Comparison of ENCODE assay signal across 9 cellular contexts in the genomic region with DNA sequence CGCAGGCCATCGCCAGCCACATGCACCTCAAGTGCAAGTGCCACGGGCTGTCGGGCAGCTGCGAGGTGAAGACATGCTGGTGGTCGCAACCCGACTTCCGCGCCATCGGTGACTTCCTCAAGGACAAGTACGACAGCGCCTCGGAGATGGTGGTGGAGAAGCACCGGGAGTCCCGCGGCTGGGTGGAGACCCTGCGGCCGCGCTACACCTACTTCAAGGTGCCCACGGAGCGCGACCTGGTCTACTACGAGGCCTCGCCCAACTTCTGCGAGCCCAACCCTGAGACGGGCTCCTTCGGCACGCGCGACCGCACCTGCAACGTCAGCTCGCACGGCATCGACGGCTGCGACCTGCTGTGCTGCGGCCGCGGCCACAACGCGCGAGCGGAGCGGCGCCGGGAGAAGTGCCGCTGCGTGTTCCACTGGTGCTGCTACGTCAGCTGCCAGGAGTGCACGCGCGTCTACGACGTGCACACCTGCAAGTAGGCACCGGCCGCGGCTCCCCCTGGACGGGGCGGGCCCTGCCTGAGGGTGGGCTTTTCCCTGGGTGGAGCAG. TPM values are rescaled to one million over a fixed set of nuclear protein-coding genes. Genes with fewer than 3 reads are reported as not detected.
DNase-seq lines count a peak whose midpoint lies in the region; ATAC-seq, FAIRE-seq and TF ChIP-seq lines count a peak whose summit lies in the region.
"Had no signal": no experiment of that assay in that cellular context is flagged by ENCODE, and none has a peak within 500 bp of the region (broad histone marks: within the 10 kb centered on the region; RNA-seq: fewer than 3 reads in every experiment).

No MANE protein-coding gene starts in this region.

- no peaks in the 10 kb centered on the region for H3K79me2 ChIP-seq in HepG2 (ENCODE audit: insufficient read depth, low read length)

- H4K20me1 ChIP-seq in HepG2 (ENCODE audit: insufficient read depth, low read length), result no peaks in the 10 kb centered on the region

- H3K4me3 ChIP-seq in iPS-11a (ENCODE audit: low read depth, low read length) (peak overlapping the region; percentile 20), HepG2 (replicated peaks in 1 of 3; ENCODE audit: insufficient read depth in 1 of 3, low read depth in 2 of 3, low read length in 3 of 3) (no peak overlapping the region)

- CTCF ChIA-PET in HepG2 (lab: Yijun Ruan, JAX; ENCODE audit: low intra/inter-chr PET ratio, low total read pairs), result no interaction called here

- ATAC-seq in stimulated activated naive CD8-positive, alpha-beta T cell treated with anti-CD3 and anti-CD28 coated beads, Interleukin-15, Interleukin-2, amounts not matched to agents 100 U/mL and 50 U/mL, for 24 hours, result peak; percentile 26
- no peak for ATAC-seq in HG03039 (IDR thresholded peaks at IDR 0.05; ENCODE audit: unreplicated experiment)
- ATAC-seq in HepG2, result no peak
- no peak for ATAC-seq in GM18858 (IDR thresholded peaks at IDR 0.05; ENCODE audit: unreplicated experiment)

- peaks cover 7% of the 10 kb centered on the region for H3K4me1 Mint-ChIP-seq in activated T-cell treated with anti-CD3 and anti-CD28 coated beads, Interleukin-2, amount 50 U/mL, for 24 hours (ENCODE audit: low read depth)

- no peak for TF ChIP-seq CTCF in HepG2 (CRISPR knock-in tag; IDR thresholded peaks at IDR 0.05)

- H3K36me3 Mint-ChIP-seq in activated T-cell treated with anti-CD3 and anti-CD28 coated beads, Interleukin-2, amount 50 U/mL, for 24 hours (ENCODE audit: low read depth), result no peaks in the 10 kb centered on the region

- no peak overlapping the region for H3K4me2 ChIP-seq in HepG2 (ENCODE audit: low read depth, low read length)

- H3K9me3 Mint-ChIP-seq in activated T-cell treated with anti-CD3 and anti-CD28 coated beads, Interleukin-2, amount 50 U/mL, for 24 hours, result no peaks in the 10 kb centered on the region

- POLR2A ChIA-PET in HepG2 (lab: Yijun Ruan, JAX), result no interaction called here

- H3K27ac ChIP-seq in HepG2 (ENCODE audit: extremely low read length, insufficient read depth, low read length), result no peak overlapping the region

- intact Hi-C loops in HepG2 (cut with micrococcal nuclease; ENCODE audit: unreplicated experiment), result no loop called here

- H3K27me3 ChIP-seq in HepG2 (ENCODE audit: control insufficient read depth in 1 of 2, insufficient read depth in 2 of 2, low read length in 2 of 2), result peaks cover 7 to 30% of the 10 kb centered on the region in 2 experiments; a peak in 4 of 5 replicates

- no TSS peak for BruUV-seq in HepG2 (replicated peaks; lab: Mats Ljungman, UMichigan)

- no peak for FAIRE-seq in HepG2 (lab: Jason Lieb, UNC)

- in situ Hi-C loops in HepG2 (cut with HindIII; ENCODE audit: extremely low pct_ligation_motif_present, low pct_unique_long_range_greater_than_20kb), result no loop called here

- H3K4me1 ChIP-seq in HepG2 (ENCODE audit: insufficient read depth, low read length), result no peaks in the 10 kb centered on the region

- no peaks in the 10 kb centered on the region for H3K36me3 ChIP-seq in HepG2 (replicated peaks in 1 of 2; ENCODE audit: control insufficient read depth in 1 of 2, insufficient read depth in 2 of 2, low read length in 2 of 2)

- TF ChIP-seq EP300 in HepG2 (IDR thresholded peaks at IDR 0.05; ENCODE audit: low read depth in 2 of 2, low read length in 2 of 2) (no peak), HepG2 (CRISPR knock-in tag; IDR thresholded peaks at IDR 0.05; ENCODE audit: borderline replicate concordance) (no peak)

- H3K9ac ChIP-seq in HepG2 (ENCODE audit: insufficient read depth, low read depth, low read length), result no peak overlapping the region

- H3K4me3 Mint-ChIP-seq in activated T-cell treated with anti-CD3 and anti-CD28 coated beads, Interleukin-2, amount 50 U/mL, for 24 hours, result no peak overlapping the region

- peaks cover 64% of the 10 kb centered on the region for H3K27me3 Mint-ChIP-seq in activated T-cell treated with anti-CD3 and anti-CD28 coated beads, Interleukin-2, amount 50 U/mL, for 24 hours

- no peak overlapping the region for H3K27ac Mint-ChIP-seq in activated T-cell treated with anti-CD3 and anti-CD28 coated beads, Interleukin-2, amount 50 U/mL, for 24 hours

- DNase-seq in DMS79 (lab: John Stamatoyannopoulos, UW) (peak; percentile 60), DMS79 treated with DMSO at 0.1 percent for 48 hours (lab: John Stamatoyannopoulos, UW) (no peak), HepG2 (ENCODE audit: low spot score) (no peak)
- DNase-seq in activated T-cell treated with anti-CD3 and anti-CD28 coated beads, Interleukin-2, amount 50 U/mL, for 24 hours, result peak; percentile 61
- DNase-seq in stimulated activated naive CD8-positive, alpha-beta T cell treated with anti-CD3 and anti-CD28 coated beads, Interleukin-15, Interleukin-2, amounts not matched to agents 100 U/mL and 50 U/mL, for 24 hours, result no peak

- no peak for TF ChIP-seq RAD21 in HepG2 (CRISPR knock-in tag; IDR thresholded peaks at IDR 0.05)

- no peak for TF ChIP-seq POLR2A in HepG2 (IDR thresholded peaks at IDR 0.05; ENCODE audit: insufficient read depth in 1 of 2, low read depth in 2 of 2, low read length in 2 of 2)

- WGBS in HepG2 (ENCODE audit: low lambda C conversion rate), result 92% methylated on average over 38 of the region's 60 CpGs

- no peaks in the 10 kb centered on the region for H3K9me3 ChIP-seq in HepG2 (ENCODE audit: low read length)

- H2AFZ ChIP-seq in HepG2 (ENCODE audit: low read length), result no peak overlapping the region

RNA-seq across cellular contexts. Expression of gene ARF1, which starts 23.4 kb away (rescaled TPM):
- total RNA-seq in HepG2 (2016; rRNA removed; fragmentation: Illumina TruSeq; extraction: Trizol), result 186 and 210 TPM in 2 replicates
- total RNA-seq in HepG2 (2016; cell fraction: cytosol; rRNA removed; fragmentation: Illumina TruSeq; extraction: Trizol; ENCODE audit: low read depth), result 81.7 and 86.1 TPM in 2 replicates
- total RNA-seq in HepG2 (2016; cell fraction: insoluble cytoplasmic fraction; rRNA removed; fragmentation: Illumina TruSeq; extraction: Trizol), result 189 and 192 TPM in 2 replicates
- total RNA-seq in HepG2 (2016; cell fraction: membrane; rRNA removed; fragmentation: Illumina TruSeq; extraction: Trizol), result 147 and 149 TPM in 2 replicates
- total RNA-seq in HepG2 (2016; cell fraction: nucleus; rRNA removed; fragmentation: Illumina TruSeq; extraction: Trizol), result 107 and 112 TPM in 2 replicates
- 327 and 337 TPM in 2 replicates for polyA plus RNA-seq in HepG2 (2011; rRNA removed)
- 324 and 458 TPM in 2 replicates for polyA plus RNA-seq in HepG2 (2011; cell fraction: cytosol; rRNA removed)
- 231 and 250 TPM in 2 replicates for polyA plus RNA-seq in HepG2 (2011; cell fraction: nucleus; rRNA removed)
- 231 and 263 TPM in 2 replicates for polyA plus RNA-seq in HepG2 (2012)
- polyA plus RNA-seq in HepG2 (2016; cell fraction: cytosol; fragmentation: Illumina TruSeq; extraction: Trizol; ENCODE audit: low read depth), result 82.3 and 83.9 TPM in 2 replicates
- polyA plus RNA-seq in HepG2 (2016; cell fraction: insoluble cytoplasmic fraction; fragmentation: Illumina TruSeq; extraction: Trizol; ENCODE audit: low read depth), result 300 and 336 TPM in 2 replicates
- polyA plus RNA-seq in HepG2 (2016; cell fraction: membrane; fragmentation: Illumina TruSeq; extraction: Trizol; ENCODE audit: low read depth), result 127 and 132 TPM in 2 replicates
- 254 and 261 TPM in 2 replicates for polyA plus RNA-seq in HepG2 (2016; cell fraction: nucleus; fragmentation: Illumina TruSeq; extraction: Trizol; ENCODE audit: insufficient read depth, low read depth)
- 586 and 708 TPM in 2 replicates for polyA minus RNA-seq in HepG2 (2011; rRNA and poly(A)+ RNA removed; ENCODE audit: low replicate concordance)
- polyA minus RNA-seq in HepG2 (2011; cell fraction: cytosol; rRNA and poly(A)+ RNA removed), result 237 and 248 TPM in 2 replicates
- 85.8 and 86.9 TPM in 2 replicates for polyA minus RNA-seq in HepG2 (2011; cell fraction: nucleus; rRNA and poly(A)+ RNA removed)

RNA-seq across cellular contexts. Expression of gene C1orf35, which starts 44.1 kb away (rescaled TPM):
- 14.2 and 19.3 TPM in 2 replicates for total RNA-seq in HepG2 (2016; rRNA removed; fragmentation: Illumina TruSeq; extraction: Trizol)
- total RNA-seq in HepG2 (2016; cell fraction: cytosol; rRNA removed; fragmentation: Illumina TruSeq; extraction: Trizol; ENCODE audit: low read depth), result 3.6 and 3.9 TPM in 2 replicates
- total RNA-seq in HepG2 (2016; cell fraction: insoluble cytoplasmic fraction; rRNA removed; fragmentation: Illumina TruSeq; extraction: Trizol), result 12.7 and 19.3 TPM in 2 replicates
- 5.2 and 7.7 TPM in 2 replicates for total RNA-seq in HepG2 (2016; cell fraction: membrane; rRNA removed; fragmentation: Illumina TruSeq; extraction: Trizol)
- total RNA-seq in HepG2 (2016; cell fraction: nucleus; rRNA removed; fragmentation: Illumina TruSeq; extraction: Trizol), result 10.2 and 14.8 TPM in 2 replicates
- polyA plus RNA-seq in HepG2 (2011; rRNA removed), result 8.1 and 8.8 TPM in 2 replicates
- polyA plus RNA-seq in HepG2 (2011; cell fraction: cytosol; rRNA removed), result 5.5 and 9.0 TPM in 2 replicates
- 34.5 and 36.2 TPM in 2 replicates for polyA plus RNA-seq in HepG2 (2011; cell fraction: nucleus; rRNA removed)
- 6.8 and 7.0 TPM in 2 replicates for polyA plus RNA-seq in HepG2 (2012)
- 2.9 and 3.3 TPM in 2 replicates for polyA plus RNA-seq in HepG2 (2016; cell fraction: cytosol; fragmentation: Illumina TruSeq; extraction: Trizol; ENCODE audit: low read depth)
- 14.4 and 15.4 TPM in 2 replicates for polyA plus RNA-seq in HepG2 (2016; cell fraction: insoluble cytoplasmic fraction; fragmentation: Illumina TruSeq; extraction: Trizol; ENCODE audit: low read depth)
- polyA plus RNA-seq in HepG2 (2016; cell fraction: membrane; fragmentation: Illumina TruSeq; extraction: Trizol; ENCODE audit: low read depth), result 4.2 TPM in 2 replicates
- polyA plus RNA-seq in HepG2 (2016; cell fraction: nucleus; fragmentation: Illumina TruSeq; extraction: Trizol; ENCODE audit: insufficient read depth, low read depth), result 35.0 and 36.9 TPM in 2 replicates
- polyA minus RNA-seq in HepG2 (2011; rRNA and poly(A)+ RNA removed; ENCODE audit: low replicate concordance), result 3.9 and 4.2 TPM in 2 replicates
- 1.2 and 2.6 TPM in 2 replicates for polyA minus RNA-seq in HepG2 (2011; cell fraction: cytosol; rRNA and poly(A)+ RNA removed)
- 2.7 and 3.4 TPM in 2 replicates for polyA minus RNA-seq in HepG2 (2011; cell fraction: nucleus; rRNA and poly(A)+ RNA removed)

RNA-seq across cellular contexts. Expression of gene MRPL55, which starts 50.0 kb away (rescaled TPM):
- 92.9 and 97.9 TPM in 2 replicates for total RNA-seq in HepG2 (2016; rRNA removed; fragmentation: Illumina TruSeq; extraction: Trizol)
- total RNA-seq in HepG2 (2016; cell fraction: cytosol; rRNA removed; fragmentation: Illumina TruSeq; extraction: Trizol; ENCODE audit: low read depth), result 49.0 and 60.3 TPM in 2 replicates
- total RNA-seq in HepG2 (2016; cell fraction: insoluble cytoplasmic fraction; rRNA removed; fragmentation: Illumina TruSeq; extraction: Trizol), result 86.6 and 104 TPM in 2 replicates
- 54.0 and 72.4 TPM in 2 replicates for total RNA-seq in HepG2 (2016; cell fraction: membrane; rRNA removed; fragmentation: Illumina TruSeq; extraction: Trizol)
- total RNA-seq in HepG2 (2016; cell fraction: nucleus; rRNA removed; fragmentation: Illumina TruSeq; extraction: Trizol), result 52.4 and 56.0 TPM in 2 replicates
- polyA plus RNA-seq in HepG2 (2011; rRNA removed), result 58.6 and 74.8 TPM in 2 replicates
- 43.3 and 107 TPM in 2 replicates for polyA plus RNA-seq in HepG2 (2011; cell fraction: cytosol; rRNA removed)
- 195 and 229 TPM in 2 replicates for polyA plus RNA-seq in HepG2 (2011; cell fraction: nucleus; rRNA removed)
- polyA plus RNA-seq in HepG2 (2012), result 31.6 and 40.6 TPM in 2 replicates
- 37.6 and 50.2 TPM in 2 replicates for polyA plus RNA-seq in HepG2 (2016; cell fraction: cytosol; fragmentation: Illumina TruSeq; extraction: Trizol; ENCODE audit: low read depth)
- polyA plus RNA-seq in HepG2 (2016; cell fraction: insoluble cytoplasmic fraction; fragmentation: Illumina TruSeq; extraction: Trizol; ENCODE audit: low read depth), result 96.5 and 99.2 TPM in 2 replicates
- polyA plus RNA-seq in HepG2 (2016; cell fraction: membrane; fragmentation: Illumina TruSeq; extraction: Trizol; ENCODE audit: low read depth), result 41.3 and 57.8 TPM in 2 replicates
- polyA plus RNA-seq in HepG2 (2016; cell fraction: nucleus; fragmentation: Illumina TruSeq; extraction: Trizol; ENCODE audit: insufficient read depth, low read depth), result 81.1 and 106 TPM in 2 replicates
- polyA minus RNA-seq in HepG2 (2011; rRNA and poly(A)+ RNA removed; ENCODE audit: low replicate concordance), result 52.6 and 85.2 TPM in 2 replicates
- 25.1 and 31.5 TPM in 2 replicates for polyA minus RNA-seq in HepG2 (2011; cell fraction: cytosol; rRNA and poly(A)+ RNA removed)
- polyA minus RNA-seq in HepG2 (2011; cell fraction: nucleus; rRNA and poly(A)+ RNA removed), result 29.2 and 32.2 TPM in 2 replicates

RNA-seq across cellular contexts. Expression of gene WNT3A, which starts 52.3 kb away (rescaled TPM):
- total RNA-seq in HepG2 (2016; rRNA removed; fragmentation: Illumina TruSeq; extraction: Trizol), result not detected in 2 replicates
- total RNA-seq in HepG2 (2016; cell fraction: cytosol; rRNA removed; fragmentation: Illumina TruSeq; extraction: Trizol; ENCODE audit: low read depth), result not detected in 2 replicates
- total RNA-seq in HepG2 (2016; cell fraction: insoluble cytoplasmic fraction; rRNA removed; fragmentation: Illumina TruSeq; extraction: Trizol), result not detected in 2 replicates
- total RNA-seq in HepG2 (2016; cell fraction: membrane; rRNA removed; fragmentation: Illumina TruSeq; extraction: Trizol), result not detected in 2 replicates
- not detected in 2 replicates for total RNA-seq in HepG2 (2016; cell fraction: nucleus; rRNA removed; fragmentation: Illumina TruSeq; extraction: Trizol)
- polyA plus RNA-seq in HepG2 (2011; rRNA removed), result not detected in 2 replicates
- not detected in 2 replicates for polyA plus RNA-seq in HepG2 (2011; cell fraction: cytosol; rRNA removed)
- polyA plus RNA-seq in HepG2 (2011; cell fraction: nucleus; rRNA removed), result not detected in 2 replicates
- not detected in 2 replicates for polyA plus RNA-seq in HepG2 (2012)
- polyA plus RNA-seq in HepG2 (2016; cell fraction: cytosol; fragmentation: Illumina TruSeq; extraction: Trizol; ENCODE audit: low read depth), result not detected in 2 replicates
- not detected in 2 replicates for polyA plus RNA-seq in HepG2 (2016; cell fraction: insoluble cytoplasmic fraction; fragmentation: Illumina TruSeq; extraction: Trizol; ENCODE audit: low read depth)
- not detected in 2 replicates for polyA plus RNA-seq in HepG2 (2016; cell fraction: membrane; fragmentation: Illumina TruSeq; extraction: Trizol; ENCODE audit: low read depth)
- not detected in 2 replicates for polyA plus RNA-seq in HepG2 (2016; cell fraction: nucleus; fragmentation: Illumina TruSeq; extraction: Trizol; ENCODE audit: insufficient read depth, low read depth)
- not detected in 2 replicates for polyA minus RNA-seq in HepG2 (2011; rRNA and poly(A)+ RNA removed; ENCODE audit: low replicate concordance)
- polyA minus RNA-seq in HepG2 (2011; cell fraction: cytosol; rRNA and poly(A)+ RNA removed), result not detected in 2 replicates
- not detected in 2 replicates for polyA minus RNA-seq in HepG2 (2011; cell fraction: nucleus; rRNA and poly(A)+ RNA removed)
- total RNA-seq: kidney epithelial cell had no signal

Comparison
In these comparisons a context has a peak if more than half of its experiments do, and no peak if none do; other contexts are left out.
1. DNase-seq: peak in DMS79 (single experiment) and activated T-cell treated with anti-CD3 and anti-CD28 coated beads, Interleukin-2, amount 50 U/mL, for 24 hours (single experiment); none in DMS79 treated with DMSO at 0.1 percent for 48 hours (single experiment), stimulated activated naive CD8-positive, alpha-beta T cell treated with anti-CD3 and anti-CD28 coated beads, Interleukin-15, Interleukin-2, amounts not matched to agents 100 U/mL and 50 U/mL, for 24 hours (single experiment) and HepG2 (single experiment).